ENCODE assay signal across 8 cellular contexts in the genomic region with DNA sequence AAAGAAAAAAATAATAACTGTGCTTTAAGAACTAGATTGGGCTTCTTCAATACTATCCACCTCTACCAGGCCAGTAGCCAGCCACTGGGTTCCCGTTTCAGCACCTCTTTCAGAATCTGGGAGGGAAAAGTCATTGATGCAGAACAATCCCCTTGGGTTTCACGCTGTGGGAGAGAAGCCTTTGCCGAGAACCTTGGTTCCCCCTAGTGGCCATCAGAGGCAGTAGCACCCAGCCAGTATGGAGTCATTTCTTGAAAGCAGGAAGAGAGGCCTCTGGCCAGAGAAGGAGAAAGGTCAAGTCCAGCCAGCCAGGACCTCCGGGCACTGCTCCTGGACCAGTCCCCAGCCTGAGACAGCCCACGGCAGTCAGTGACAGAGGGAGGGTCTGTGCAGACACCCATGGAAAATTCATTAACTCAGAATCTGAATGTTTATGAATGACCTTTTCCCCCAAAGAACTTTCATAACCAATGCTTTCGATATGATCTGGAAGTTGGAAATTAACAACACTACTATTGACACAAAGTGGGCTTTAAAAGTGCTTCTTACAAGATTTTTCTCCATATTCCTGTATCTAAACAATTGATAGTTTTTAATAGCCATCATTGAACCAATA. TPM values are rescaled to one million over a fixed set of nuclear protein-coding genes. Genes with fewer than 3 reads are reported as not detected.
A peak's percentile ranks its signal among the peaks of the same experiment; 100 is the strongest.
DNase-seq lines count a peak whose midpoint lies in the region; ATAC-seq and TF ChIP-seq lines count a peak whose summit lies in the region.

No MANE protein-coding gene starts in this region.

- H3K4me1 Mint-ChIP-seq in T-helper 2 cell treated with Interferon-gamma antibody and Interleukin-4, amounts not matched to agents 5 μg/mL and 100 μg/mL, for 36 hours (ENCODE audit: low read depth): no peaks in the 10 kb centered on the region

- TF ChIP-seq CTCF in astrocyte of the spinal cord (IDR thresholded peaks at IDR 0.05; ENCODE audit: low read depth, low read length): peak; percentile 98

- H3K36me3 Mint-ChIP-seq in T-helper 2 cell treated with Interferon-gamma antibody and Interleukin-4, amounts not matched to agents 5 μg/mL and 100 μg/mL, for 36 hours (ENCODE audit: low read depth): no peaks in the 10 kb centered on the region

- no peak overlapping the region for H3K27ac Mint-ChIP-seq in T-helper 2 cell treated with Interferon-gamma antibody and Interleukin-4, amounts not matched to agents 5 μg/mL and 100 μg/mL, for 36 hours

- no peak for DNase-seq in Right ventricle myocardium inferior (ENCODE audit: missing footprints)
- DNase-seq in cardiac septum (ENCODE audit: low spot score): no peak
- DNase-seq in NCI-H146 (lab: John Stamatoyannopoulos, UW): peak; percentile 72
- peak; percentile 41 for DNase-seq in T-helper 2 cell treated with Interferon-gamma antibody and Interleukin-4, amounts not matched to agents 5 μg/mL and 100 μg/mL, for 36 hours (ENCODE audit: low spot score)
- DNase-seq in astrocyte of the spinal cord (ENCODE audit: low read depth, low spot score): peak; percentile 68
- DNase-seq in iPS DF 19.7 (ENCODE audit: low read depth, low spot score): peak; percentile 54
- DNase-seq in smooth muscle cell of the brain vasculature (ENCODE audit: low read depth, low spot score): peak; percentile 41

- no peak overlapping the region for H3K4me3 ChIP-seq in astrocyte of the spinal cord (ENCODE audit: low read depth, low read length)

- H3K9me3 Mint-ChIP-seq in T-helper 2 cell treated with Interferon-gamma antibody and Interleukin-4, amounts not matched to agents 5 μg/mL and 100 μg/mL, for 36 hours: no peaks in the 10 kb centered on the region

- ATAC-seq in Right ventricle myocardium inferior (peak; percentile 85), HG02763 (IDR thresholded peaks at IDR 0.05; ENCODE audit: unreplicated experiment) (peak; percentile 93)

- intact Hi-C loops in Right ventricle myocardium inferior (cut with DNase I): loop anchor here (5.0 kb wide), 1 partner anchor 38 kb away; no protein-coding TSS in a partner anchor
- intact Hi-C loops in cardiac septum (cut with DNase I): no loop called here

- no peaks in the 10 kb centered on the region for H3K27me3 Mint-ChIP-seq in T-helper 2 cell treated with Interferon-gamma antibody and Interleukin-4, amounts not matched to agents 5 μg/mL and 100 μg/mL, for 36 hours (ENCODE audit: low read depth)

- no peak overlapping the region for H3K4me3 Mint-ChIP-seq in T-helper 2 cell treated with Interferon-gamma antibody and Interleukin-4, amounts not matched to agents 5 μg/mL and 100 μg/mL, for 36 hours

- in situ Hi-C loops in astrocyte of the spinal cord (cut with HindIII; ENCODE audit: low sequenced_read_pairs): no loop called here

RNA-seq across cellular contexts. Expression of a gene that starts 51.2 kb away (rescaled TPM):
- total RNA-seq in Right ventricle myocardium inferior (58.4 TPM), cardiac septum (51.9 TPM)

Comparison
In these comparisons a context has a peak if more than half of its experiments do, and no peak if none do; other contexts are left out.
1. DNase-seq: peak in NCI-H146 (single experiment), T-helper 2 cell treated with Interferon-gamma antibody and Interleukin-4, amounts not matched to agents 5 μg/mL and 100 μg/mL, for 36 hours (single experiment), astrocyte of the spinal cord (single experiment), iPS DF 19.7 (single experiment) and smooth muscle cell of the brain vasculature (single experiment); none in Right ventricle myocardium inferior (single experiment) and cardiac septum (single experiment).